Comparison of ENCODE assay signal across 1 cellular context in the genomic region with DNA sequence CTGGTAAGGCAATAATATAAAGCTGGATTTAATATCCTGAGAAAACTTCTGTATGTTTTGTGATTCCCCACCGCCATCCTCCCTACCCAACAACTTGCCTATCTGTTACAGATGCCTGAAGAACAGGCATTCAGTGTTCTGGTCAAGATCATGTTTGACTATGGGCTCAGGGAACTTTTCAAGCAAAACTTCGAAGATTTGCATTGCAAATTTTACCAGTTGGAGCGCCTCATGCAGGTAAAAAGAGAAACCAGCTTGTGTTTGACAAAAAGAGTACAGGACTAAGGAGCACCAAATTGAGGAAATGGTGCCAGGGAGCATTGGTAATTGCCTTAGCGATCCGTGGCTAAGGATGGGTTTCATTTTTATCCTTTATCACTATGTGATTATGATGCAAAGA.
TF ChIP-seq lines count a peak whose summit lies in the region.

No MANE protein-coding gene starts in this region.

TF ChIP-seq in K562, 482 proteins besides CTCF, POLR2A, EP300 and RAD21:
- TF ChIP-seq CBX1 (IDR thresholded peaks at IDR 0.05; ENCODE audit: low read depth) (no peak), ZNF316 (IDR thresholded peaks at IDR 0.05) (no peak), TAF1 (IDR thresholded peaks at IDR 0.05; ENCODE audit: control insufficient read depth, extremely low read depth, insufficient read depth, low read length, severe bottlenecking) (no peak), CBX8 (IDR thresholded peaks at IDR 0.05; ENCODE audit: borderline replicate concordance, extremely low read depth, low read depth, low read length, poor library complexity, severe bottlenecking) (no peak)
